ENCODE assay signal across 19 cellular contexts in the genomic region with DNA sequence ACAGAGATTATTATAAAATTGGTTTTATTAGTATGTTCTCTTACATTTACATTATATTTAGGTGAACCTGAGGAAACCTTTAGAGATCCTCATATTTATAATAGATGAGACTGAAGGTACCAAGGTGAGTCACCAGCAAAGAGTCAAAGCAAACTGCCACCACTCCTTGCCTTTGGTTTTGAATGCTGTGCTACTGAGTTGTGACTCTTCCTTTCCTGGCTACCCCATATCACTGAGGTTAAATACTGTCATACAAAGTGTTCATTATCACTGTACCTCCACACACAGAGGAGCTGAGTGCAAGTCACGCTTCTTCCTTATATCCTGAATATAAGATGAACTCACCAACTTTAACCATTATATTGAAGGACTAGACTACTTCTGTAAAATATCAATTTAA.
A peak's percentile ranks its signal among the peaks of the same experiment; 100 is the strongest.
DNase-seq lines count a peak whose midpoint lies in the region; ATAC-seq, FAIRE-seq and TF ChIP-seq lines count a peak whose summit lies in the region.
"Had no signal": no experiment of that assay in that cellular context is flagged by ENCODE, and none has a peak within 500 bp of the region (broad histone marks: within the 10 kb centered on the region; RNA-seq: fewer than 3 reads in every experiment).

No MANE protein-coding gene starts in this region.

- H3K27me3 Mint-ChIP-seq in T-helper 17 cell: no peaks in the 10 kb centered on the region
- no peaks in the 10 kb centered on the region for H3K27me3 Mint-ChIP-seq in activated naive CD8-positive, alpha-beta T cell treated with anti-CD3 and anti-CD28 coated beads for 36 hours
- no peaks in the 10 kb centered on the region for H3K27me3 Mint-ChIP-seq in type B pancreatic cell
- H3K27me3 Mint-ChIP-seq: stimulated activated naive B cell treated with anti-CD40 and anti-IgM and Interleukin-4, amounts not matched to agents 10 μg/mL and 1 μg/mL and 100 μg/mL, for 72 hours had no signal

- DNase-seq in activated T-cell treated with anti-CD3 and anti-CD28 coated beads for 24 hours (ENCODE audit: low read depth) (peak; percentile 6), T-helper 17 cell (no peak), GM19238 (ENCODE audit: insufficient read length, low spot score) (no peak), type B pancreatic cell (ENCODE audit: extremely low spot score, unreplicated experiment) (no peak), GM12891 (ENCODE audit: insufficient read length, low spot score) (no peak)
- DNase-seq in activated T-cell treated with anti-CD3 and anti-CD28 coated beads, Interleukin-2, amount 50 U/mL, for 1 hour: no peak
- DNase-seq in activated naive CD8-positive, alpha-beta T cell treated with anti-CD3 and anti-CD28 coated beads for 36 hours: peak; percentile 8
- peak; percentile 1 for DNase-seq in stimulated activated CD8-positive, alpha-beta memory T cell treated with anti-CD3 and anti-CD28 coated beads, Interleukin-12 subunit alpha, Interleukin-12 subunit beta, amount 100 ng/mL, for 24 hours (ENCODE audit: extremely low read depth)
- DNase-seq: HFFc6; IMR-90; left lung; midbrain; NCI-H1436 treated with DMSO at 0.1 percent for 48 hours; NCI-H2171; NCI-H82; small intestine; stimulated activated naive B cell treated with anti-CD40 and anti-IgM and Interleukin-4, amounts not matched to agents 10 μg/mL and 1 μg/mL and 100 μg/mL, for 72 hours; tibial artery had no signal

- peaks cover 4% of the 10 kb centered on the region for H3K9me3 Mint-ChIP-seq in activated naive CD8-positive, alpha-beta T cell treated with anti-CD3 and anti-CD28 coated beads for 36 hours
- H3K9me3 Mint-ChIP-seq in type B pancreatic cell: no peaks in the 10 kb centered on the region
- H3K9me3 Mint-ChIP-seq: HFFc6; neural progenitor cell; stimulated activated naive B cell treated with anti-CD40 and anti-IgM and Interleukin-4, amounts not matched to agents 10 μg/mL and 1 μg/mL and 100 μg/mL, for 72 hours had no signal

- FAIRE-seq in GM12891 (lab: Jason Lieb, UNC): no peak

- H3K9me3 ChIP-seq in T-helper 17 cell (ENCODE audit: control insufficient read depth, low read length, poor library complexity, severe bottlenecking): no peaks in the 10 kb centered on the region
- H3K9me3 ChIP-seq: left lung, tibial artery had no signal

- no peak for ATAC-seq in T-helper 17 cell
- ATAC-seq: left lung; stimulated activated naive B cell treated with anti-CD40 and anti-IgM and Interleukin-4, amounts not matched to agents 10 μg/mL and 1 μg/mL and 100 μg/mL, for 72 hours had no signal

- H3K4me3 Mint-ChIP-seq in T-helper 17 cell (no peak overlapping the region), type B pancreatic cell (no peak overlapping the region)
- H3K4me3 Mint-ChIP-seq in activated naive CD8-positive, alpha-beta T cell treated with anti-CD3 and anti-CD28 coated beads for 36 hours: no peak overlapping the region
- H3K4me3 Mint-ChIP-seq: HFFc6; neural progenitor cell; stimulated activated naive B cell treated with anti-CD40 and anti-IgM and Interleukin-4, amounts not matched to agents 10 μg/mL and 1 μg/mL and 100 μg/mL, for 72 hours had no signal

- no peak for TF ChIP-seq CTCF in type B pancreatic cell (conservative IDR thresholded peaks at IDR 0.05)

- no peak for TF ChIP-seq POLR2A in GM12891 (IDR thresholded peaks at IDR 0.05; ENCODE audit: low read depth, low read length)

- peaks cover 18% of the 10 kb centered on the region for H3K4me1 Mint-ChIP-seq in T-helper 17 cell
- H3K4me1 Mint-ChIP-seq in activated naive CD8-positive, alpha-beta T cell treated with anti-CD3 and anti-CD28 coated beads for 36 hours: peaks cover 37% of the 10 kb centered on the region
- H3K4me1 Mint-ChIP-seq in type B pancreatic cell (ENCODE audit: unreplicated experiment): no peaks in the 10 kb centered on the region
- H3K4me1 Mint-ChIP-seq: neural progenitor cell had no signal

- peak overlapping the region; percentile 47 for H3K27ac Mint-ChIP-seq in T-helper 17 cell
- H3K27ac Mint-ChIP-seq in activated naive CD8-positive, alpha-beta T cell treated with anti-CD3 and anti-CD28 coated beads for 36 hours: no peak overlapping the region
- no peak overlapping the region for H3K27ac Mint-ChIP-seq in type B pancreatic cell
- H3K27ac Mint-ChIP-seq: HFFc6; neural progenitor cell; stimulated activated naive B cell treated with anti-CD40 and anti-IgM and Interleukin-4, amounts not matched to agents 10 μg/mL and 1 μg/mL and 100 μg/mL, for 72 hours had no signal

- H3K36me3 Mint-ChIP-seq in T-helper 17 cell (ENCODE audit: low read depth) (peaks cover 6% of the 10 kb centered on the region), type B pancreatic cell (peaks cover 43% of the 10 kb centered on the region)
- peaks cover 60% of the 10 kb centered on the region for H3K36me3 Mint-ChIP-seq in activated naive CD8-positive, alpha-beta T cell treated with anti-CD3 and anti-CD28 coated beads for 36 hours

TF ChIP-seq in GM12891, 5 proteins besides CTCF, POLR2A, EP300 and RAD21:
- TF ChIP-seq PAX5 (IDR thresholded peaks at IDR 0.05; ENCODE audit: insufficient read depth, low read length, severe bottlenecking) (no peak), SPI1 (IDR thresholded peaks at IDR 0.05; ENCODE audit: low read depth, low read length) (no peak), TAF1 (IDR thresholded peaks at IDR 0.05; ENCODE audit: low read depth, low read length) (no peak), POU2F2 (IDR thresholded peaks at IDR 0.05; ENCODE audit: low read depth, low read length) (no peak), POLR2AphosphoS5 (IDR thresholded peaks at IDR 0.05; ENCODE audit: low read depth, low read length) (no peak)

Comparison
In these comparisons a context has a peak if more than half of its experiments do, and no peak if none do; other contexts are left out.
1. DNase-seq: peak in activated T-cell treated with anti-CD3 and anti-CD28 coated beads for 24 hours (single experiment), activated naive CD8-positive, alpha-beta T cell treated with anti-CD3 and anti-CD28 coated beads for 36 hours (single experiment) and stimulated activated CD8-positive, alpha-beta memory T cell treated with anti-CD3 and anti-CD28 coated beads, Interleukin-12 subunit alpha, Interleukin-12 subunit beta, amount 100 ng/mL, for 24 hours (single experiment); none in activated T-cell treated with anti-CD3 and anti-CD28 coated beads, Interleukin-2, amount 50 U/mL, for 1 hour (single experiment), T-helper 17 cell (0 of 3), GM19238 (single experiment), type B pancreatic cell (single experiment) and GM12891 (single experiment).